ENCODE assay signal across 10 cellular contexts in genomic region chr4:105620640-105621323, GRCh38.
DNase-seq lines count a peak whose midpoint lies in the region; ATAC-seq and TF ChIP-seq lines count a peak whose summit lies in the region.
"Had no signal": no experiment of that assay in that cellular context is flagged by ENCODE, and none has a peak within 500 bp of the region (broad histone marks: within the 10 kb centered on the region; RNA-seq: fewer than 3 reads in every experiment).

No MANE protein-coding gene starts in this region.

- no peak overlapping the region for H3K4me3 ChIP-seq in AG10803 (ENCODE audit: low read length)

- no peaks in the 10 kb centered on the region for H3K27me3 ChIP-seq in foreskin keratinocyte
- H3K27me3 ChIP-seq: neutrophil had no signal

- H3K4me1 ChIP-seq in foreskin keratinocyte, result peaks cover 6% of the 10 kb centered on the region

- DNase-seq in AG10803 (ENCODE audit: low read depth) (peak; percentile 7), T1000 (lab: John Stamatoyannopoulos, UW) (peak; percentile 39), foreskin keratinocyte (peak; percentile 53 to 80), COLO668 (lab: John Stamatoyannopoulos, UW; ENCODE audit: unreplicated experiment) (no peak)
- no peak for DNase-seq in stimulated activated CD8-positive, alpha-beta memory T cell treated with anti-CD3 and anti-CD28 coated beads, Interleukin-4, amount 100 ng/mL, for 48 hours
- DNase-seq: NCI-H510A had no signal

- ATAC-seq in HG02852 (IDR thresholded peaks at IDR 0.05; ENCODE audit: unreplicated experiment) (peak; percentile 54), foreskin keratinocyte (peak; percentile 94), GM21390 (IDR thresholded peaks at IDR 0.05; ENCODE audit: unreplicated experiment) (no peak), GM21515 (IDR thresholded peaks at IDR 0.05; ENCODE audit: unreplicated experiment) (no peak)

- TF ChIP-seq CTCF in AG10803 (conservative IDR thresholded peaks at IDR 0.05; ENCODE audit: low read length), result no peak
- TF ChIP-seq CTCF in foreskin keratinocyte (conservative IDR thresholded peaks at IDR 0.05), result no peak

- no peak overlapping the region for H3K27ac ChIP-seq in foreskin keratinocyte
- H3K27ac ChIP-seq: neutrophil had no signal

Comparison
In these comparisons a context has a peak if more than half of its experiments do, and no peak if none do; other contexts are left out.
1. DNase-seq: peak in AG10803 (single experiment), T1000 (single experiment) and foreskin keratinocyte (2 of 2); none in COLO668 (single experiment) and stimulated activated CD8-positive, alpha-beta memory T cell treated with anti-CD3 and anti-CD28 coated beads, Interleukin-4, amount 100 ng/mL, for 48 hours (single experiment).
2. ATAC-seq: peak in HG02852 (single experiment) and foreskin keratinocyte (single experiment); none in GM21390 (single experiment) and GM21515 (single experiment).